Comparison of ENCODE assay signal across 2 cellular contexts in the genomic region with DNA sequence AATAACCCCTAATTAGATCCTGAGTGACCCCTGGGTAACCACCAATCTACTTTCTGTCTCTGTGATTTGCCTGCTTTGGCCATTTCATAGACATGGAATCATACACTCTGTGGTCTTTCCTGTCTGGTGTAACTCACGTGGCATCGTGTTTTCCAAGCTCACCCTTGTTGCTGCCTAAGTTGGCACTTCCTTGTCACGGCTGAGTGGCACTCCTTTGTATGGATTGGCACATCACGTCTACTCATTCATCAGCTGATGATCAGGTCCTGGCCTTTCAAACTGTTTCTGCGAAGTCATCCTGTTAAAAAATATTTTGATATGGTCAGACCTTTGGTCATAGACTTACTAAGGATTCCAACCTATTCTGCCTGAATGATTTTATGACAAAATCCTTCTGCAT.
TF ChIP-seq lines count a peak whose summit lies in the region.

No MANE protein-coding gene starts in this region.

TF ChIP-seq in liver, 16 proteins besides CTCF, POLR2A, EP300 and RAD21:
- TF ChIP-seq, protein P1, sequence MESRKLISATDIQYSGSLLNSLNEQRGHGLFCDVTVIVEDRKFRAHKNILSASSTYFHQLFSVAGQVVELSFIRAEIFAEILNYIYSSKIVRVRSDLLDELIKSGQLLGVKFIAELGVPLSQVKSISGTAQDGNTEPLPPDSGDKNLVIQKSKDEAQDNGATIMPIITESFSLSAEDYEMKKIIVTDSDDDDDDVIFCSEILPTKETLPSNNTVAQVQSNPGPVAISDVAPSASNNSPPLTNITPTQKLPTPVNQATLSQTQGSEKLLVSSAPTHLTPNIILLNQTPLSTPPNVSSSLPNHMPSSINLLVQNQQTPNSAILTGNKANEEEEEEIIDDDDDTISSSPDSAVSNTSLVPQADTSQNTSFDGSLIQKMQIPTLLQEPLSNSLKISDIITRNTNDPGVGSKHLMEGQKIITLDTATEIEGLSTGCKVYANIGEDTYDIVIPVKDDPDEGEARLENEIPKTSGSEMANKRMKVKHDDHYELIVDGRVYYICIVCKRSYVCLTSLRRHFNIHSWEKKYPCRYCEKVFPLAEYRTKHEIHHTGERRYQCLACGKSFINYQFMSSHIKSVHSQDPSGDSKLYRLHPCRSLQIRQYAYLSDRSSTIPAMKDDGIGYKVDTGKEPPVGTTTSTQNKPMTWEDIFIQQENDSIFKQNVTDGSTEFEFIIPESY (IDR thresholded peaks at IDR 0.05): no peak

TF ChIP-seq in HepG2, 621 proteins besides CTCF, POLR2A, EP300 and RAD21:
- no peak for TF ChIP-seq SNAPC4 (CRISPR knock-in tag; IDR thresholded peaks at IDR 0.05)
- no peak for TF ChIP-seq ZNF629 (CRISPR knock-in tag; conservative IDR thresholded peaks at IDR 0.05)
- no peak for TF ChIP-seq RBM22 (optimal IDR thresholded peaks at IDR 0.05; ENCODE audit: low read length)
- no peak for TF ChIP-seq CHD4 (IDR thresholded peaks at IDR 0.05; ENCODE audit: borderline replicate concordance, low read length)
- TF ChIP-seq, protein P2, sequence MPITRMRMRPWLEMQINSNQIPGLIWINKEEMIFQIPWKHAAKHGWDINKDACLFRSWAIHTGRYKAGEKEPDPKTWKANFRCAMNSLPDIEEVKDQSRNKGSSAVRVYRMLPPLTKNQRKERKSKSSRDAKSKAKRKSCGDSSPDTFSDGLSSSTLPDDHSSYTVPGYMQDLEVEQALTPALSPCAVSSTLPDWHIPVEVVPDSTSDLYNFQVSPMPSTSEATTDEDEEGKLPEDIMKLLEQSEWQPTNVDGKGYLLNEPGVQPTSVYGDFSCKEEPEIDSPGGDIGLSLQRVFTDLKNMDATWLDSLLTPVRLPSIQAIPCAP (CRISPR knock-in tag; IDR thresholded peaks at IDR 0.05; ENCODE audit: low read depth): no peak
- TF ChIP-seq KMT2B (CRISPR knock-in tag; IDR thresholded peaks at IDR 0.05): no peak
- TF ChIP-seq MIXL1 (CRISPR knock-in tag; IDR thresholded peaks at IDR 0.05): no peak
- no peak for TF ChIP-seq ZNF550 (CRISPR knock-in tag; IDR thresholded peaks at IDR 0.05; ENCODE audit: borderline replicate concordance)
- TF ChIP-seq THAP8 (CRISPR knock-in tag; IDR thresholded peaks at IDR 0.05; ENCODE audit: borderline replicate concordance): no peak
- TF ChIP-seq, protein P3, sequence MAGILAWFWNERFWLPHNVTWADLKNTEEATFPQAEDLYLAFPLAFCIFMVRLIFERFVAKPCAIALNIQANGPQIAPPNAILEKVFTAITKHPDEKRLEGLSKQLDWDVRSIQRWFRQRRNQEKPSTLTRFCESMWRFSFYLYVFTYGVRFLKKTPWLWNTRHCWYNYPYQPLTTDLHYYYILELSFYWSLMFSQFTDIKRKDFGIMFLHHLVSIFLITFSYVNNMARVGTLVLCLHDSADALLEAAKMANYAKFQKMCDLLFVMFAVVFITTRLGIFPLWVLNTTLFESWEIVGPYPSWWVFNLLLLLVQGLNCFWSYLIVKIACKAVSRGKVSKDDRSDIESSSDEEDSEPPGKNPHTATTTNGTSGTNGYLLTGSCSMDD (CRISPR knock-in tag; IDR thresholded peaks at IDR 0.05): no peak
- no peak for TF ChIP-seq ZSCAN25 (CRISPR knock-in tag; IDR thresholded peaks at IDR 0.05)
- TF ChIP-seq, protein P4, sequence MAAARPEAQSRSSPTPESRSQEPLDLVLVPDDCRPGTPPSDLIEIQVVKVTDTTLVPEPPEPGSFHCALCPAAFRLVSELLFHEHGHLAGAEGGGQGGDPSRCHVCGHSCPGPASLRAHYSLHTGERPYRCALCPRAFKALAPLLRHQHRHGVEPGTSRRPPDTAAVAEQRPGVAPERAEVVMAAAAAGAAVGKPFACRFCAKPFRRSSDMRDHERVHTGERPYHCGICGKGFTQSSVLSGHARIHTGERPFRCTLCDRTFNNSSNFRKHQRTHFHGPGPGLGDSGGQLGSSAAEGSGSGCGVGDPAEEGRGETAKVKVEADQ (CRISPR knock-in tag; IDR thresholded peaks at IDR 0.05; ENCODE audit: borderline replicate concordance): no peak
- TF ChIP-seq ZNF530 (CRISPR knock-in tag; IDR thresholded peaks at IDR 0.05; ENCODE audit: low read depth): no peak
- TF ChIP-seq YY1 (IDR thresholded peaks at IDR 0.05; ENCODE audit: insufficient read depth, insufficient replicate concordance, low read depth, low read length): no peak
- no peak for TF ChIP-seq FOXC1 (CRISPR knock-in tag; IDR thresholded peaks at IDR 0.05; ENCODE audit: borderline replicate concordance)
- no peak for TF ChIP-seq ZNF598 (CRISPR knock-in tag; IDR thresholded peaks at IDR 0.05; ENCODE audit: borderline replicate concordance)
- TF ChIP-seq ZNF160 (CRISPR knock-in tag; IDR thresholded peaks at IDR 0.05): no peak
- no peak for TF ChIP-seq FOXO1 (CRISPR knock-in tag; IDR thresholded peaks at IDR 0.05)
